ENCODE assay signal across 1 cellular context in the genomic region with DNA sequence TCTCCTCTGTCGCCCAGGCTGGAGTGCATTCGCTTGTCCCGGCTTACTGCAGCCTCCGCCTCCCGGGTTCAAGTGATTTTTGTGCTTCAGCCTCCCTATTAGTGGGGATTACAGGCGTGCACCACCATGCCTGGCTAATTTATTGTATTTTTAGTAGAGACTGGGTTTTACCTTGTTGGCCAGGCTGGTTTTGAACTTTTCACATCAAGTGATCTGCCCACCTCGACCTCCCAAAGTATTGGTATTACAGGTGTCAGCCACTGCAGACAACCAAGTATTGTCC.
TF ChIP-seq lines count a peak whose summit lies in the region.

No MANE protein-coding gene starts in this region.

TF ChIP-seq in HepG2, 621 proteins besides CTCF, POLR2A, EP300 and RAD21:
- TF ChIP-seq, protein P1, sequence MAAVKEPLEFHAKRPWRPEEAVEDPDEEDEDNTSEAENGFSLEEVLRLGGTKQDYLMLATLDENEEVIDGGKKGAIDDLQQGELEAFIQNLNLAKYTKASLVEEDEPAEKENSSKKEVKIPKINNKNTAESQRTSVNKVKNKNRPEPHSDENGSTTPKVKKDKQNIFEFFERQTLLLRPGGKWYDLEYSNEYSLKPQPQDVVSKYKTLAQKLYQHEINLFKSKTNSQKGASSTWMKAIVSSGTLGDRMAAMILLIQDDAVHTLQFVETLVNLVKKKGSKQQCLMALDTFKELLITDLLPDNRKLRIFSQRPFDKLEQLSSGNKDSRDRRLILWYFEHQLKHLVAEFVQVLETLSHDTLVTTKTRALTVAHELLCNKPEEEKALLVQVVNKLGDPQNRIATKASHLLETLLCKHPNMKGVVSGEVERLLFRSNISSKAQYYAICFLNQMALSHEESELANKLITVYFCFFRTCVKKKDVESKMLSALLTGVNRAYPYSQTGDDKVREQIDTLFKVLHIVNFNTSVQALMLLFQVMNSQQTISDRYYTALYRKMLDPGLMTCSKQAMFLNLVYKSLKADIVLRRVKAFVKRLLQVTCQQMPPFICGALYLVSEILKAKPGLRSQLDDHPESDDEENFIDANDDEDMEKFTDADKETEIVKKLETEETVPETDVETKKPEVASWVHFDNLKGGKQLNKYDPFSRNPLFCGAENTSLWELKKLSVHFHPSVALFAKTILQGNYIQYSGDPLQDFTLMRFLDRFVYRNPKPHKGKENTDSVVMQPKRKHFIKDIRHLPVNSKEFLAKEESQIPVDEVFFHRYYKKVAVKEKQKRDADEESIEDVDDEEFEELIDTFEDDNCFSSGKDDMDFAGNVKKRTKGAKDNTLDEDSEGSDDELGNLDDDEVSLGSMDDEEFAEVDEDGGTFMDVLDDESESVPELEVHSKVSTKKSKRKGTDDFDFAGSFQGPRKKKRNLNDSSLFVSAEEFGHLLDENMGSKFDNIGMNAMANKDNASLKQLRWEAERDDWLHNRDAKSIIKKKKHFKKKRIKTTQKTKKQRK (IDR thresholded peaks at IDR 0.05; ENCODE audit: low read length): no peak
- TF ChIP-seq, protein P2, sequence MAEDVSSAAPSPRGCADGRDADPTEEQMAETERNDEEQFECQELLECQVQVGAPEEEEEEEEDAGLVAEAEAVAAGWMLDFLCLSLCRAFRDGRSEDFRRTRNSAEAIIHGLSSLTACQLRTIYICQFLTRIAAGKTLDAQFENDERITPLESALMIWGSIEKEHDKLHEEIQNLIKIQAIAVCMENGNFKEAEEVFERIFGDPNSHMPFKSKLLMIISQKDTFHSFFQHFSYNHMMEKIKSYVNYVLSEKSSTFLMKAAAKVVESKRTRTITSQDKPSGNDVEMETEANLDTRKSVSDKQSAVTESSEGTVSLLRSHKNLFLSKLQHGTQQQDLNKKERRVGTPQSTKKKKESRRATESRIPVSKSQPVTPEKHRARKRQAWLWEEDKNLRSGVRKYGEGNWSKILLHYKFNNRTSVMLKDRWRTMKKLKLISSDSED (CRISPR knock-in tag; IDR thresholded peaks at IDR 0.05): no peak
- TF ChIP-seq ZNF558 (CRISPR knock-in tag; IDR thresholded peaks at IDR 0.05; ENCODE audit: borderline replicate concordance): no peak
- TF ChIP-seq ZFP36 (IDR thresholded peaks at IDR 0.05; ENCODE audit: borderline replicate concordance, low read depth, low read length, partially characterized antibody): no peak
- TF ChIP-seq, protein P3, sequence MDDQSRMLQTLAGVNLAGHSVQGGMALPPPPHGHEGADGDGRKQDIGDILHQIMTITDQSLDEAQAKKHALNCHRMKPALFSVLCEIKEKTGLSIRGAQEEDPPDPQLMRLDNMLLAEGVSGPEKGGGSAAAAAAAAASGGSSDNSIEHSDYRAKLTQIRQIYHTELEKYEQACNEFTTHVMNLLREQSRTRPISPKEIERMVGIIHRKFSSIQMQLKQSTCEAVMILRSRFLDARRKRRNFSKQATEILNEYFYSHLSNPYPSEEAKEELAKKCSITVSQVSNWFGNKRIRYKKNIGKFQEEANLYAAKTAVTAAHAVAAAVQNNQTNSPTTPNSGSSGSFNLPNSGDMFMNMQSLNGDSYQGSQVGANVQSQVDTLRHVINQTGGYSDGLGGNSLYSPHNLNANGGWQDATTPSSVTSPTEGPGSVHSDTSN (CRISPR knock-in tag; IDR thresholded peaks at IDR 0.05; ENCODE audit: borderline replicate concordance): no peak
- 0 out of 2 replicates have a peak, but pooled peaks have one; percentile 60 for TF ChIP-seq SMYD3 (CRISPR knock-in tag; IDR thresholded peaks at IDR 0.05)
- TF ChIP-seq, protein P4, sequence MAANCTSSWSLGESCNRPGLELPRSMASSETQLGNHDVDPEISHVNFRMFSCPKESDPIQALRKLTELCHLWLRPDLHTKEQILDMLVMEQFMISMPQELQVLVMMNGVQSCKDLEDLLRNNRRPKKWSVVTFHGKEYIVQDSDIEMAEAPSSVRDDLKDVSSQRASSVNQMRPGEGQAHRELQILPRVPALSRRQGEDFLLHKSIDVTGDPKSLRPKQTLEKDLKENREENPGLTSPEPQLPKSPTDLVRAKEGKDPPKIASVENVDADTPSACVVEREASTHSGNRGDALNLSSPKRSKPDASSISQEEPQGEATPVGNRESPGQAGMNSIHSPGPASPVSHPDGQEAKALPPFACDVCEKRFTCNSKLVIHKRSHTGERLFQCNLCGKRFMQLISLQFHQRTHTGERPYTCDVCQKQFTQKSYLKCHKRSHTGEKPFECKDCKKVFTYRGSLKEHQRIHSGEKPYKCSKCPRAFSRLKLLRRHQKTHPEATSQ (CRISPR knock-in tag; IDR thresholded peaks at IDR 0.05; ENCODE audit: borderline replicate concordance): 0 out of 2 replicates have a peak, but pooled peaks have one; percentile 43
- TF ChIP-seq, protein P5, sequence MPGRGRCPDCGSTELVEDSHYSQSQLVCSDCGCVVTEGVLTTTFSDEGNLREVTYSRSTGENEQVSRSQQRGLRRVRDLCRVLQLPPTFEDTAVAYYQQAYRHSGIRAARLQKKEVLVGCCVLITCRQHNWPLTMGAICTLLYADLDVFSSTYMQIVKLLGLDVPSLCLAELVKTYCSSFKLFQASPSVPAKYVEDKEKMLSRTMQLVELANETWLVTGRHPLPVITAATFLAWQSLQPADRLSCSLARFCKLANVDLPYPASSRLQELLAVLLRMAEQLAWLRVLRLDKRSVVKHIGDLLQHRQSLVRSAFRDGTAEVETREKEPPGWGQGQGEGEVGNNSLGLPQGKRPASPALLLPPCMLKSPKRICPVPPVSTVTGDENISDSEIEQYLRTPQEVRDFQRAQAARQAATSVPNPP (CRISPR knock-in tag; IDR thresholded peaks at IDR 0.05): 0 out of 2 replicates have a peak, but pooled peaks have one; percentile 9
- TF ChIP-seq ZNF589 (CRISPR knock-in tag; conservative IDR thresholded peaks at IDR 0.05): no peak
- peak; percentile 8; the same call in 1 of the 2 replicates for TF ChIP-seq MBD4 (IDR thresholded peaks at IDR 0.05; ENCODE audit: borderline replicate concordance, low read length)
- no peak for TF ChIP-seq SCMH1 (CRISPR knock-in tag; IDR thresholded peaks at IDR 0.05; ENCODE audit: borderline replicate concordance)
- TF ChIP-seq, protein P6, sequence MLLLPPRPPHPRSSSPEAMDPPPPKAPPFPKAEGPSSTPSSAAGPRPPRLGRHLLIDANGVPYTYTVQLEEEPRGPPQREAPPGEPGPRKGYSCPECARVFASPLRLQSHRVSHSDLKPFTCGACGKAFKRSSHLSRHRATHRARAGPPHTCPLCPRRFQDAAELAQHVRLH (CRISPR knock-in tag; IDR thresholded peaks at IDR 0.05; ENCODE audit: borderline replicate concordance, low read depth): no peak
- 0 out of 2 replicates have a peak, but pooled peaks have one; percentile 76 for TF ChIP-seq IRX3 (CRISPR knock-in tag; IDR thresholded peaks at IDR 0.05; ENCODE audit: borderline replicate concordance, low read depth)
- TF ChIP-seq ZNF17 (CRISPR knock-in tag; IDR thresholded peaks at IDR 0.05): no peak
- TF ChIP-seq, protein P7, sequence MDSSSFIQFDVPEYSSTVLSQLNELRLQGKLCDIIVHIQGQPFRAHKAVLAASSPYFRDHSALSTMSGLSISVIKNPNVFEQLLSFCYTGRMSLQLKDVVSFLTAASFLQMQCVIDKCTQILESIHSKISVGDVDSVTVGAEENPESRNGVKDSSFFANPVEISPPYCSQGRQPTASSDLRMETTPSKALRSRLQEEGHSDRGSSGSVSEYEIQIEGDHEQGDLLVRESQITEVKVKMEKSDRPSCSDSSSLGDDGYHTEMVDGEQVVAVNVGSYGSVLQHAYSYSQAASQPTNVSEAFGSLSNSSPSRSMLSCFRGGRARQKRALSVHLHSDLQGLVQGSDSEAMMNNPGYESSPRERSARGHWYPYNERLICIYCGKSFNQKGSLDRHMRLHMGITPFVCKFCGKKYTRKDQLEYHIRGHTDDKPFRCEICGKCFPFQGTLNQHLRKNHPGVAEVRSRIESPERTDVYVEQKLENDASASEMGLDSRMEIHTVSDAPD (CRISPR knock-in tag; IDR thresholded peaks at IDR 0.05): peak; percentile 72; the same call in 1 of the 2 replicates
- TF ChIP-seq, protein P8, sequence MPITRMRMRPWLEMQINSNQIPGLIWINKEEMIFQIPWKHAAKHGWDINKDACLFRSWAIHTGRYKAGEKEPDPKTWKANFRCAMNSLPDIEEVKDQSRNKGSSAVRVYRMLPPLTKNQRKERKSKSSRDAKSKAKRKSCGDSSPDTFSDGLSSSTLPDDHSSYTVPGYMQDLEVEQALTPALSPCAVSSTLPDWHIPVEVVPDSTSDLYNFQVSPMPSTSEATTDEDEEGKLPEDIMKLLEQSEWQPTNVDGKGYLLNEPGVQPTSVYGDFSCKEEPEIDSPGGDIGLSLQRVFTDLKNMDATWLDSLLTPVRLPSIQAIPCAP (CRISPR knock-in tag; IDR thresholded peaks at IDR 0.05; ENCODE audit: low read depth): no peak
- TF ChIP-seq, protein P9, sequence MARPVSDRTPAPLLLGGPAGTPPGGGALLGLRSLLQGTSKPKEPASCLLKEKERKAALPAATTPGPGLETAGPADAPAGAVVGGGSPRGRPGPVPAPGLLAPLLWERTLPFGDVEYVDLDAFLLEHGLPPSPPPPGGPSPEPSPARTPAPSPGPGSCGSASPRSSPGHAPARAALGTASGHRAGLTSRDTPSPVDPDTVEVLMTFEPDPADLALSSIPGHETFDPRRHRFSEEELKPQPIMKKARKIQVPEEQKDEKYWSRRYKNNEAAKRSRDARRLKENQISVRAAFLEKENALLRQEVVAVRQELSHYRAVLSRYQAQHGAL (CRISPR knock-in tag; IDR thresholded peaks at IDR 0.05; ENCODE audit: not compliant biosample characterization): no peak
- TF ChIP-seq TARDBP (CRISPR knock-in tag; IDR thresholded peaks at IDR 0.05): 0 out of 2 replicates have a peak, but pooled peaks have one; percentile 22
- TF ChIP-seq ZBTB42 (CRISPR knock-in tag; IDR thresholded peaks at IDR 0.05): no peak
- TF ChIP-seq, protein P10, sequence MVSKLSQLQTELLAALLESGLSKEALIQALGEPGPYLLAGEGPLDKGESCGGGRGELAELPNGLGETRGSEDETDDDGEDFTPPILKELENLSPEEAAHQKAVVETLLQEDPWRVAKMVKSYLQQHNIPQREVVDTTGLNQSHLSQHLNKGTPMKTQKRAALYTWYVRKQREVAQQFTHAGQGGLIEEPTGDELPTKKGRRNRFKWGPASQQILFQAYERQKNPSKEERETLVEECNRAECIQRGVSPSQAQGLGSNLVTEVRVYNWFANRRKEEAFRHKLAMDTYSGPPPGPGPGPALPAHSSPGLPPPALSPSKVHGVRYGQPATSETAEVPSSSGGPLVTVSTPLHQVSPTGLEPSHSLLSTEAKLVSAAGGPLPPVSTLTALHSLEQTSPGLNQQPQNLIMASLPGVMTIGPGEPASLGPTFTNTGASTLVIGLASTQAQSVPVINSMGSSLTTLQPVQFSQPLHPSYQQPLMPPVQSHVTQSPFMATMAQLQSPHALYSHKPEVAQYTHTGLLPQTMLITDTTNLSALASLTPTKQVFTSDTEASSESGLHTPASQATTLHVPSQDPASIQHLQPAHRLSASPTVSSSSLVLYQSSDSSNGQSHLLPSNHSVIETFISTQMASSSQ (IDR thresholded peaks at IDR 0.05; ENCODE audit: low read depth): 0 out of 2 replicates have a peak, but pooled peaks have one; percentile 17
- TF ChIP-seq, protein P10 (CRISPR knock-in tag; IDR thresholded peaks at IDR 0.05; ENCODE audit: borderline replicate concordance): no peak
- TF ChIP-seq KMT2A (CRISPR knock-in tag; IDR thresholded peaks at IDR 0.05): 0 out of 2 replicates have a peak, but pooled peaks have one; percentile 3
TF ChIP-seq in HepG2: peak in this region for 9.
